Comparison of ENCODE assay signal across 2 cellular contexts in genomic region chr4:77146426-77147399, GRCh38.
A peak's percentile ranks its signal among the peaks of the same experiment; 100 is the strongest.
TF ChIP-seq lines count a peak whose summit lies in the region.

No MANE protein-coding gene starts in this region.

TF ChIP-seq in A549, 52 proteins besides CTCF, POLR2A, EP300 and RAD21 (continued from another document):
- TF ChIP-seq ATOH8 (CRISPR knock-in tag; IDR thresholded peaks at IDR 0.05; ENCODE audit: low read depth) (no peak), ZNF302 (CRISPR knock-in tag; IDR thresholded peaks at IDR 0.05) (no peak), CHD4 (IDR thresholded peaks at IDR 0.05; ENCODE audit: borderline replicate concordance) (no peak), RNF2 (IDR thresholded peaks at IDR 0.05; ENCODE audit: borderline replicate concordance, low read depth) (no peak), GATA3 (IDR thresholded peaks at IDR 0.05; ENCODE audit: borderline replicate concordance) (peak; percentile 89), SREBF2 (IDR thresholded peaks at IDR 0.05) (no peak), HOXB5 (CRISPR knock-in tag; IDR thresholded peaks at IDR 0.05) (no peak), NR3C1 (IDR thresholded peaks at IDR 0.05) (no peak), SMC3 (IDR thresholded peaks at IDR 0.05) (no peak), MAZ (IDR thresholded peaks at IDR 0.05; ENCODE audit: borderline replicate concordance, low read depth, low read length) (no peak), PHF8 (IDR thresholded peaks at IDR 0.05; ENCODE audit: borderline replicate concordance, low read depth) (no peak), TP53 (CRISPR knock-in tag; IDR thresholded peaks at IDR 0.05) (no peak), HMGXB4 (CRISPR knock-in tag; IDR thresholded peaks at IDR 0.05; ENCODE audit: borderline replicate concordance) (no peak), HOXA7 (CRISPR knock-in tag; IDR thresholded peaks at IDR 0.05) (no peak), HDAC2 (IDR thresholded peaks at IDR 0.05) (no peak), FOSB (CRISPR knock-in tag; IDR thresholded peaks at IDR 0.05) (no peak), JUN (IDR thresholded peaks at IDR 0.05) (no peak), TFCP2L1 (CRISPR knock-in tag; IDR thresholded peaks at IDR 0.05) (no peak)
- TF ChIP-seq, protein P1, sequence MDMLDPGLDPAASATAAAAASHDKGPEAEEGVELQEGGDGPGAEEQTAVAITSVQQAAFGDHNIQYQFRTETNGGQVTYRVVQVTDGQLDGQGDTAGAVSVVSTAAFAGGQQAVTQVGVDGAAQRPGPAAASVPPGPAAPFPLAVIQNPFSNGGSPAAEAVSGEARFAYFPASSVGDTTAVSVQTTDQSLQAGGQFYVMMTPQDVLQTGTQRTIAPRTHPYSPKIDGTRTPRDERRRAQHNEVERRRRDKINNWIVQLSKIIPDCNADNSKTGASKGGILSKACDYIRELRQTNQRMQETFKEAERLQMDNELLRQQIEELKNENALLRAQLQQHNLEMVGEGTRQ (IDR thresholded peaks at IDR 0.05): no peak

TF ChIP-seq in GM23338, 12 proteins besides CTCF, POLR2A, EP300 and RAD21 (continued from another document):
- TF ChIP-seq, protein P2, sequence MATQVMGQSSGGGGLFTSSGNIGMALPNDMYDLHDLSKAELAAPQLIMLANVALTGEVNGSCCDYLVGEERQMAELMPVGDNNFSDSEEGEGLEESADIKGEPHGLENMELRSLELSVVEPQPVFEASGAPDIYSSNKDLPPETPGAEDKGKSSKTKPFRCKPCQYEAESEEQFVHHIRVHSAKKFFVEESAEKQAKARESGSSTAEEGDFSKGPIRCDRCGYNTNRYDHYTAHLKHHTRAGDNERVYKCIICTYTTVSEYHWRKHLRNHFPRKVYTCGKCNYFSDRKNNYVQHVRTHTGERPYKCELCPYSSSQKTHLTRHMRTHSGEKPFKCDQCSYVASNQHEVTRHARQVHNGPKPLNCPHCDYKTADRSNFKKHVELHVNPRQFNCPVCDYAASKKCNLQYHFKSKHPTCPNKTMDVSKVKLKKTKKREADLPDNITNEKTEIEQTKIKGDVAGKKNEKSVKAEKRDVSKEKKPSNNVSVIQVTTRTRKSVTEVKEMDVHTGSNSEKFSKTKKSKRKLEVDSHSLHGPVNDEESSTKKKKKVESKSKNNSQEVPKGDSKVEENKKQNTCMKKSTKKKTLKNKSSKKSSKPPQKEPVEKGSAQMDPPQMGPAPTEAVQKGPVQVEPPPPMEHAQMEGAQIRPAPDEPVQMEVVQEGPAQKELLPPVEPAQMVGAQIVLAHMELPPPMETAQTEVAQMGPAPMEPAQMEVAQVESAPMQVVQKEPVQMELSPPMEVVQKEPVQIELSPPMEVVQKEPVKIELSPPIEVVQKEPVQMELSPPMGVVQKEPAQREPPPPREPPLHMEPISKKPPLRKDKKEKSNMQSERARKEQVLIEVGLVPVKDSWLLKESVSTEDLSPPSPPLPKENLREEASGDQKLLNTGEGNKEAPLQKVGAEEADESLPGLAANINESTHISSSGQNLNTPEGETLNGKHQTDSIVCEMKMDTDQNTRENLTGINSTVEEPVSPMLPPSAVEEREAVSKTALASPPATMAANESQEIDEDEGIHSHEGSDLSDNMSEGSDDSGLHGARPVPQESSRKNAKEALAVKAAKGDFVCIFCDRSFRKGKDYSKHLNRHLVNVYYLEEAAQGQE (IDR thresholded peaks at IDR 0.05; ENCODE audit: unreplicated experiment): no peak
- TF ChIP-seq ZNF331 (CRISPR knock-in tag; IDR thresholded peaks at IDR 0.05; ENCODE audit: low read depth): no peak
- TF ChIP-seq POLR2AphosphoS5 (IDR thresholded peaks at IDR 0.05; ENCODE audit: low read depth): no peak
- TF ChIP-seq ZNF114 (CRISPR knock-in tag; IDR thresholded peaks at IDR 0.05): no peak
- no peak for TF ChIP-seq NANOG (IDR thresholded peaks at IDR 0.05; ENCODE audit: borderline replicate concordance)
TF ChIP-seq in GM23338: peak in this region for 0.
